In genomic region chr5:77076961-77077820, GRCh38 we compare ENCODE assay signal across 9 cellular contexts. TPM values are rescaled to one million over a fixed set of nuclear protein-coding genes. Genes with fewer than 3 reads are reported as not detected.
DNase-seq lines count a peak whose midpoint lies in the region; ATAC-seq, FAIRE-seq and TF ChIP-seq lines count a peak whose summit lies in the region.
"Had no signal": no experiment of that assay in that cellular context is flagged by ENCODE, and none has a peak within 500 bp of the region (broad histone marks: within the 10 kb centered on the region; RNA-seq: fewer than 3 reads in every experiment).

No MANE protein-coding gene starts in this region.

- H4K91ac ChIP-seq in mesenchymal stem cell (ENCODE audit: low read length) = no peak overlapping the region

- no peak overlapping the region for H2BK15ac ChIP-seq in mesenchymal stem cell (ENCODE audit: low read depth, poor library complexity, severe bottlenecking)

- no peak overlapping the region for H3K14ac ChIP-seq in mesenchymal stem cell (ENCODE audit: low read length in 2 of 2)

- no peak overlapping the region for H3K4ac ChIP-seq in mesenchymal stem cell (ENCODE audit: low read depth in 1 of 2, low read length in 2 of 2)

- H3K9me3 ChIP-seq in effector memory CD4-positive, alpha-beta T cell (ENCODE audit: control insufficient read depth, low read length) = no peaks in the 10 kb centered on the region
- H3K9me3 ChIP-seq in mesenchymal stem cell (ENCODE audit: control insufficient read depth, low read length) = no peaks in the 10 kb centered on the region

- H4K8ac ChIP-seq in mesenchymal stem cell (ENCODE audit: low read length) = peak overlapping the region; percentile 92

- TF ChIP-seq POLR2A in H54 (IDR thresholded peaks at IDR 0.05; ENCODE audit: low read depth, low read length) = no peak

- WGBS in mesenchymal stem cell = 7% methylated on average over 52 of the region's 102 CpGs

- H2BK12ac ChIP-seq in mesenchymal stem cell (ENCODE audit: low read length in 2 of 2) = no peak overlapping the region

- peak overlapping the region; percentile 91 for H3K4me2 ChIP-seq in mesenchymal stem cell (ENCODE audit: low read length, poor library complexity, severe bottlenecking)

- peaks cover 5% of the 10 kb centered on the region for H3K4me1 ChIP-seq in effector memory CD4-positive, alpha-beta T cell (ENCODE audit: control insufficient read depth, insufficient read depth, low read length, poor library complexity, severe bottlenecking)
- H3K4me1 ChIP-seq in mesenchymal stem cell (ENCODE audit: control insufficient read depth, insufficient read depth, low read depth, low read length) = peaks cover 11% of the 10 kb centered on the region

- H3K9ac ChIP-seq in mesenchymal stem cell (ENCODE audit: low read length) = peak overlapping the region; percentile 72

- H2AFZ ChIP-seq in mesenchymal stem cell (ENCODE audit: low read depth, low read length) = peak overlapping the region; percentile 72

- H3K27me3 Mint-ChIP-seq in activated CD4-positive, alpha-beta memory T cell treated with anti-CD3 and anti-CD28 coated beads, Interleukin-2, amount 10 ng/mL, durations not matched to agents 7 days and 5 days = no peaks in the 10 kb centered on the region

- H3K79me1 ChIP-seq in mesenchymal stem cell (replicated peaks; ENCODE audit: low read length, poor library complexity, severe bottlenecking) = peaks cover 15% of the 10 kb centered on the region

- CTCF ChIA-PET in activated CD4-positive, alpha-beta memory T cell treated with anti-CD3 and anti-CD28 coated beads, Interleukin-2, amount 10 ng/mL, durations not matched to agents 7 days and 5 days (lab: Charles Lee) = interaction anchor here (0.7 to 3.4 kb wide), 21 partner anchors 8 to 416 kb away, joined by 3 to 38 read pairs (median 5); partner anchors contain the start of genes AGGF1, WDR41 and ZBED3

- peak; percentile 77 for ATAC-seq in GM21619 (IDR thresholded peaks at IDR 0.05; ENCODE audit: unreplicated experiment)

- H3K23ac ChIP-seq in mesenchymal stem cell (ENCODE audit: low read length in 2 of 2) = no peak overlapping the region

- no peak overlapping the region for H2AK5ac ChIP-seq in mesenchymal stem cell (ENCODE audit: low read length, severe bottlenecking)

- POLR2A ChIA-PET in activated CD4-positive, alpha-beta memory T cell treated with anti-CD3 and anti-CD28 coated beads, Interleukin-2, amount 10 ng/mL, durations not matched to agents 7 days and 5 days (lab: Charles Lee) = interaction anchor here (0.6 to 1.7 kb wide), 3 partner anchors 10 to 157 kb away, joined by 3 to 5 read pairs (median 3); partner anchors contain the start of gene ZBED3

- H3K27ac Mint-ChIP-seq in activated CD4-positive, alpha-beta memory T cell treated with anti-CD3 and anti-CD28 coated beads, Interleukin-2, amount 10 ng/mL, durations not matched to agents 7 days and 5 days = no peak overlapping the region

- H3K27me3 ChIP-seq in effector memory CD4-positive, alpha-beta T cell (replicated peaks; ENCODE audit: control insufficient read depth, insufficient read depth, low read length, poor library complexity, severe bottlenecking) = no peaks in the 10 kb centered on the region
- H3K27me3 ChIP-seq in mesenchymal stem cell (ENCODE audit: control insufficient read depth in 1 of 2, insufficient read depth in 1 of 2, low read length in 2 of 2) = no peaks in the 10 kb centered on the region

- H3K4me3 ChIP-seq in effector memory CD4-positive, alpha-beta T cell (ENCODE audit: insufficient read depth, low read depth, low read length, poor library complexity, severe bottlenecking) = peak overlapping the region; percentile 39
- peak overlapping the region; percentile 63 to 76 for H3K4me3 ChIP-seq in mesenchymal stem cell (ENCODE audit: insufficient read depth in 1 of 2, low read depth in 1 of 2, low read length in 2 of 2)
- H3K4me3 ChIP-seq: SK-N-MC had no signal

- no peak overlapping the region for H2BK120ac ChIP-seq in mesenchymal stem cell (ENCODE audit: low read depth, low read length)

- no peaks in the 10 kb centered on the region for H3K36me3 ChIP-seq in effector memory CD4-positive, alpha-beta T cell (ENCODE audit: control insufficient read depth, insufficient read depth, low read length)
- H3K36me3 ChIP-seq in mesenchymal stem cell (ENCODE audit: control insufficient read depth in 1 of 2, insufficient read depth in 2 of 2, low read depth in 1 of 2, low read length in 2 of 2) = peaks cover 0 to 15% of the 10 kb centered on the region in 2 experiments

- peaks cover 3% of the 10 kb centered on the region for H3K36me3 Mint-ChIP-seq in activated CD4-positive, alpha-beta memory T cell treated with anti-CD3 and anti-CD28 coated beads, Interleukin-2, amount 10 ng/mL, durations not matched to agents 7 days and 5 days (ENCODE audit: low read depth)

- no peak overlapping the region for H2BK5ac ChIP-seq in mesenchymal stem cell (ENCODE audit: low read depth, low read length, poor library complexity, severe bottlenecking)

- H3K4me1 Mint-ChIP-seq in activated CD4-positive, alpha-beta memory T cell treated with anti-CD3 and anti-CD28 coated beads, Interleukin-2, amount 10 ng/mL, durations not matched to agents 7 days and 5 days = peaks cover 5% of the 10 kb centered on the region

- DNase-seq in DMS114 treated with DMSO at 0.1 percent for 48 hours (lab: John Stamatoyannopoulos, UW; ENCODE audit: unreplicated experiment) (peak; percentile 12), MV-4-11 (lab: John Stamatoyannopoulos, UW) (peak; percentile 32), mesenchymal stem cell (peak; percentile 65), H54 (ENCODE audit: insufficient read length, low spot score) (no peak)
- peak; percentile 59 for DNase-seq in activated CD4-positive, alpha-beta memory T cell treated with anti-CD3 and anti-CD28 coated beads, Interleukin-2, amount 10 ng/mL, durations not matched to agents 7 days and 5 days
- peak in 2 of 3 donors; percentile 9 to 25 for DNase-seq in effector memory CD4-positive, alpha-beta T cell
- peak; percentile 9 to 13 for DNase-seq in stimulated activated CD8-positive, alpha-beta memory T cell treated with anti-CD3 and anti-CD28 coated beads, Interleukin-15, amount 100 ng/mL, for 4 hours (ENCODE audit: low read depth in 2 of 2)

- no peaks in the 10 kb centered on the region for H3K9me3 Mint-ChIP-seq in activated CD4-positive, alpha-beta memory T cell treated with anti-CD3 and anti-CD28 coated beads, Interleukin-2, amount 10 ng/mL, durations not matched to agents 7 days and 5 days

- H3K18ac ChIP-seq in mesenchymal stem cell (ENCODE audit: low read depth in 1 of 2, low read length in 2 of 2) = peak overlapping the region in 1 of 2 experiments; percentile 42

- no peak overlapping the region for H3K27ac ChIP-seq in effector memory CD4-positive, alpha-beta T cell (ENCODE audit: insufficient read depth, low read length, poor library complexity, severe bottlenecking)
- H3K27ac ChIP-seq in mesenchymal stem cell (ENCODE audit: low read length, poor library complexity, severe bottlenecking) = no peak overlapping the region
- H3K27ac ChIP-seq: SK-N-MC had no signal

- FAIRE-seq in H54 (lab: Jason Lieb, UNC) = no peak

- H3K4me3 Mint-ChIP-seq in activated CD4-positive, alpha-beta memory T cell treated with anti-CD3 and anti-CD28 coated beads, Interleukin-2, amount 10 ng/mL, durations not matched to agents 7 days and 5 days = peak overlapping the region; percentile 44

RNA-seq across cellular contexts. Expression of gene ZBED3, which starts 9.9 kb away (rescaled TPM):
- under 1 TPM; 0.45 to 0.85 TPM for total RNA-seq in activated CD4-positive, alpha-beta memory T cell treated with anti-CD3 and anti-CD28 coated beads, Interleukin-2, amount 10 ng/mL, durations not matched to agents 7 days and 5 days
- 6.6 TPM for polyA plus RNA-seq in mesenchymal stem cell (2013, experiment 1 of 2)
- polyA plus RNA-seq in mesenchymal stem cell (2013, experiment 2 of 2) = 6.6 TPM

RNA-seq across cellular contexts. Expression of gene AGGF1, which starts 47.0 kb away (rescaled TPM):
- 10 to 100 TPM; 26.4 to 28.6 TPM for total RNA-seq in activated CD4-positive, alpha-beta memory T cell treated with anti-CD3 and anti-CD28 coated beads, Interleukin-2, amount 10 ng/mL, durations not matched to agents 7 days and 5 days
- 19.6 TPM for polyA plus RNA-seq in mesenchymal stem cell (2013, experiment 1 of 2)
- 19.7 TPM for polyA plus RNA-seq in mesenchymal stem cell (2013, experiment 2 of 2)
